In genomic region chr3:70550723-70551319, GRCh38 we compare ENCODE assay signal across 8 cellular contexts.
A peak's percentile ranks its signal among the peaks of the same experiment; 100 is the strongest.
DNase-seq lines count a peak whose midpoint lies in the region; ATAC-seq and TF ChIP-seq lines count a peak whose summit lies in the region.

No MANE protein-coding gene starts in this region.

- POLR2A ChIA-PET in RWPE1 (lab: Yijun Ruan, JAX; ENCODE audit: low non-redundant PET): no interaction called here

- CTCF ChIA-PET in RWPE1 (lab: Yijun Ruan, JAX): interaction anchor here (0.6 to 1.1 kb wide), 6 partner anchors 91 to 1106 kb away, joined by 3 to 4 read pairs (median 3); no protein-coding TSS in a partner anchor

- H3K4me1 Mint-ChIP-seq in activated T-helper 2 cell treated with anti-CD3 and anti-CD28 coated beads, Interferon-gamma antibody, Interleukin-2, Interleukin-4, amounts not matched to agents 10 μg/mL and 5 μg/mL and 100 μg/mL, durations not matched to agents 14 hours and 24 hours and 36 hours (ENCODE audit: low read depth): no peaks in the 10 kb centered on the region

- TF ChIP-seq CTCF in AG09319 (IDR thresholded peaks at IDR 0.05; ENCODE audit: low read depth, low read length) (peak; percentile 81), RWPE1 (conservative IDR thresholded peaks at IDR 0.05; ENCODE audit: low read depth) (peak; percentile 56)

- no peaks in the 10 kb centered on the region for H3K36me3 Mint-ChIP-seq in activated T-helper 2 cell treated with anti-CD3 and anti-CD28 coated beads, Interferon-gamma antibody, Interleukin-2, Interleukin-4, amounts not matched to agents 10 μg/mL and 5 μg/mL and 100 μg/mL, durations not matched to agents 14 hours and 24 hours and 36 hours (ENCODE audit: low read depth)

- H3K4me3 Mint-ChIP-seq in activated T-helper 2 cell treated with anti-CD3 and anti-CD28 coated beads, Interferon-gamma antibody, Interleukin-2, Interleukin-4, amounts not matched to agents 10 μg/mL and 5 μg/mL and 100 μg/mL, durations not matched to agents 14 hours and 24 hours and 36 hours (ENCODE audit: low read depth): no peak overlapping the region

- no peaks in the 10 kb centered on the region for H3K9me3 Mint-ChIP-seq in activated T-helper 2 cell treated with anti-CD3 and anti-CD28 coated beads, Interferon-gamma antibody, Interleukin-2, Interleukin-4, amounts not matched to agents 10 μg/mL and 5 μg/mL and 100 μg/mL, durations not matched to agents 14 hours and 24 hours and 36 hours

- intact Hi-C loops in activated T-helper 2 cell treated with anti-CD3 and anti-CD28 coated beads, Interferon-gamma antibody, Interleukin-2, Interleukin-4, amounts not matched to agents 10 μg/mL and 5 μg/mL and 100 μg/mL, durations not matched to agents 14 hours and 24 hours and 36 hours (cut with micrococcal nuclease): loop anchor here (1.0 to 10.0 kb wide), 4 partner anchors 401 to 1035 kb away; no protein-coding TSS in a partner anchor
- intact Hi-C loops in Right ventricle myocardium superior (cut with DNase I): no loop called here

- peaks cover 22% of the 10 kb centered on the region for H3K27me3 Mint-ChIP-seq in activated T-helper 2 cell treated with anti-CD3 and anti-CD28 coated beads, Interferon-gamma antibody, Interleukin-2, Interleukin-4, amounts not matched to agents 10 μg/mL and 5 μg/mL and 100 μg/mL, durations not matched to agents 14 hours and 24 hours and 36 hours (ENCODE audit: low read depth)

- H3K27ac Mint-ChIP-seq in activated T-helper 2 cell treated with anti-CD3 and anti-CD28 coated beads, Interferon-gamma antibody, Interleukin-2, Interleukin-4, amounts not matched to agents 10 μg/mL and 5 μg/mL and 100 μg/mL, durations not matched to agents 14 hours and 24 hours and 36 hours: no peak overlapping the region

- ATAC-seq in GM18858 (IDR thresholded peaks at IDR 0.05; ENCODE audit: unreplicated experiment): peak; percentile 65
- peak; percentile 70 for ATAC-seq in HG03135 (IDR thresholded peaks at IDR 0.05; ENCODE audit: unreplicated experiment)
- ATAC-seq in Right ventricle myocardium superior (ENCODE audit: poor library complexity): peak; percentile 90

- DNase-seq in AG09319 (ENCODE audit: extremely low read depth, low read depth): peak; percentile 19
- DNase-seq in RWPE1 (ENCODE audit: low spot score): no peak
- DNase-seq in activated T-helper 2 cell treated with anti-CD3 and anti-CD28 coated beads, Interferon-gamma antibody, Interleukin-2, Interleukin-4, amounts not matched to agents 10 μg/mL and 5 μg/mL and 100 μg/mL, durations not matched to agents 14 hours and 24 hours and 36 hours (ENCODE audit: low spot score): peak; percentile 44
- DNase-seq in Right ventricle myocardium superior: peak; percentile 75
- DNase-seq in smooth muscle cell of the brain vasculature (ENCODE audit: low read depth, low spot score): peak; percentile 23
- DNase-seq in DMS114 treated with DMSO at 0.1 percent for 48 hours (lab: John Stamatoyannopoulos, UW; ENCODE audit: unreplicated experiment): no peak

- no peak overlapping the region for H3K27ac ChIP-seq in RWPE1

Comparison
In these comparisons a context has a peak if more than half of its experiments do, and no peak if none do; other contexts are left out.
1. DNase-seq: peak in AG09319 (single experiment), activated T-helper 2 cell treated with anti-CD3 and anti-CD28 coated beads, Interferon-gamma antibody, Interleukin-2, Interleukin-4, amounts not matched to agents 10 μg/mL and 5 μg/mL and 100 μg/mL, durations not matched to agents 14 hours and 24 hours and 36 hours (single experiment), Right ventricle myocardium superior (single experiment) and smooth muscle cell of the brain vasculature (single experiment); none in RWPE1 (single experiment) and DMS114 treated with DMSO at 0.1 percent for 48 hours (single experiment).
2. Peak in every context shown above with its lines, with median percentiles within 50 percentile points of each other: ATAC-seq.